ENCODE assay signal across 1 cellular context in the genomic region with DNA sequence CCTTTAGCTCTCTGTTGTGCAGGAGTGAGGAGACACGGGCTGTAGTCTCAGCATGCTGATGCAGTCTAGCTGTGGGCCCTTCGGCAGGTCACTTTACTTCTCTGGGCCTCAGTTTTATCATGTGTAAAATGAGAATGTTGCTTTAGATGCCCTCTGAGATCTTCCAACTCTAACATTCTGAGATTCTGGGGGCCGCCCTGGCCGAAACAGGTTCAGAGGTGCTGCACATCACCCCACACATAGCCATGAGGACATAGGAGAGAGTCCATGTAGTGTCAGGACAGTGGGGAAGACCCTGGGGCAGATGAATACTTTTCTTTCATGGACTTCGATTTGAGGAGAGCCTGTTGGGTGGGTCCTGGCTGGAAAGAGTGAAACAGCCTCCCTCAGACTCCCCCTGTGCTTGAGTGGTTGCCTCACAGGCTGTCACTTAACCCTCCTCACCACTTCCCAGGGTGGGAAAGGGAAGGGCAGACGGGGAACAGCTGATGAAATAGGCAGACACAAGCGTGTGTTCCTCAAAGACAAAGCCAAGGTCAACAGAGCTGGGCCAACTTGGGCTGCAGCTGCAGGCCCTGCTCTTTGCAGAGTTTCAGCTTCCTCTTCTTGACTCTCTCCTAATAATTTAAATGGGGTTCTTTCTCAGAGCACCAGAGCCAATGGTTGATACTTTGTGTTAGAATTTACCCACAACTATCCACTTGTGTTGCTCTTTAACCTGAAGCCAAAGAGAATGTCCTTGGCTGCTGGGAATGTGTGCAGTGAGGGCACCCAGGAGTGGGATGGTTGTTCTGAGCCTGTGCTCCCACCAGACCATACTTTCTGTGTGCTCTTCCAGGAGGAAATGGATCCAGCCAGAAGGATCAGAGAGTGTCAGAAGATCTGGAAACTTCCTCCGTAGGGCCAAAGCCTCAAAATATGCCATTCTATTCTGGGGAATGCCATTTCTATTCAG.
TF ChIP-seq lines count a peak whose summit lies in the region.

No MANE protein-coding gene starts in this region.

TF ChIP-seq in HepG2, 621 proteins besides CTCF, POLR2A, EP300 and RAD21 (continued from another document and continues in another):
- TF ChIP-seq, protein P1, sequence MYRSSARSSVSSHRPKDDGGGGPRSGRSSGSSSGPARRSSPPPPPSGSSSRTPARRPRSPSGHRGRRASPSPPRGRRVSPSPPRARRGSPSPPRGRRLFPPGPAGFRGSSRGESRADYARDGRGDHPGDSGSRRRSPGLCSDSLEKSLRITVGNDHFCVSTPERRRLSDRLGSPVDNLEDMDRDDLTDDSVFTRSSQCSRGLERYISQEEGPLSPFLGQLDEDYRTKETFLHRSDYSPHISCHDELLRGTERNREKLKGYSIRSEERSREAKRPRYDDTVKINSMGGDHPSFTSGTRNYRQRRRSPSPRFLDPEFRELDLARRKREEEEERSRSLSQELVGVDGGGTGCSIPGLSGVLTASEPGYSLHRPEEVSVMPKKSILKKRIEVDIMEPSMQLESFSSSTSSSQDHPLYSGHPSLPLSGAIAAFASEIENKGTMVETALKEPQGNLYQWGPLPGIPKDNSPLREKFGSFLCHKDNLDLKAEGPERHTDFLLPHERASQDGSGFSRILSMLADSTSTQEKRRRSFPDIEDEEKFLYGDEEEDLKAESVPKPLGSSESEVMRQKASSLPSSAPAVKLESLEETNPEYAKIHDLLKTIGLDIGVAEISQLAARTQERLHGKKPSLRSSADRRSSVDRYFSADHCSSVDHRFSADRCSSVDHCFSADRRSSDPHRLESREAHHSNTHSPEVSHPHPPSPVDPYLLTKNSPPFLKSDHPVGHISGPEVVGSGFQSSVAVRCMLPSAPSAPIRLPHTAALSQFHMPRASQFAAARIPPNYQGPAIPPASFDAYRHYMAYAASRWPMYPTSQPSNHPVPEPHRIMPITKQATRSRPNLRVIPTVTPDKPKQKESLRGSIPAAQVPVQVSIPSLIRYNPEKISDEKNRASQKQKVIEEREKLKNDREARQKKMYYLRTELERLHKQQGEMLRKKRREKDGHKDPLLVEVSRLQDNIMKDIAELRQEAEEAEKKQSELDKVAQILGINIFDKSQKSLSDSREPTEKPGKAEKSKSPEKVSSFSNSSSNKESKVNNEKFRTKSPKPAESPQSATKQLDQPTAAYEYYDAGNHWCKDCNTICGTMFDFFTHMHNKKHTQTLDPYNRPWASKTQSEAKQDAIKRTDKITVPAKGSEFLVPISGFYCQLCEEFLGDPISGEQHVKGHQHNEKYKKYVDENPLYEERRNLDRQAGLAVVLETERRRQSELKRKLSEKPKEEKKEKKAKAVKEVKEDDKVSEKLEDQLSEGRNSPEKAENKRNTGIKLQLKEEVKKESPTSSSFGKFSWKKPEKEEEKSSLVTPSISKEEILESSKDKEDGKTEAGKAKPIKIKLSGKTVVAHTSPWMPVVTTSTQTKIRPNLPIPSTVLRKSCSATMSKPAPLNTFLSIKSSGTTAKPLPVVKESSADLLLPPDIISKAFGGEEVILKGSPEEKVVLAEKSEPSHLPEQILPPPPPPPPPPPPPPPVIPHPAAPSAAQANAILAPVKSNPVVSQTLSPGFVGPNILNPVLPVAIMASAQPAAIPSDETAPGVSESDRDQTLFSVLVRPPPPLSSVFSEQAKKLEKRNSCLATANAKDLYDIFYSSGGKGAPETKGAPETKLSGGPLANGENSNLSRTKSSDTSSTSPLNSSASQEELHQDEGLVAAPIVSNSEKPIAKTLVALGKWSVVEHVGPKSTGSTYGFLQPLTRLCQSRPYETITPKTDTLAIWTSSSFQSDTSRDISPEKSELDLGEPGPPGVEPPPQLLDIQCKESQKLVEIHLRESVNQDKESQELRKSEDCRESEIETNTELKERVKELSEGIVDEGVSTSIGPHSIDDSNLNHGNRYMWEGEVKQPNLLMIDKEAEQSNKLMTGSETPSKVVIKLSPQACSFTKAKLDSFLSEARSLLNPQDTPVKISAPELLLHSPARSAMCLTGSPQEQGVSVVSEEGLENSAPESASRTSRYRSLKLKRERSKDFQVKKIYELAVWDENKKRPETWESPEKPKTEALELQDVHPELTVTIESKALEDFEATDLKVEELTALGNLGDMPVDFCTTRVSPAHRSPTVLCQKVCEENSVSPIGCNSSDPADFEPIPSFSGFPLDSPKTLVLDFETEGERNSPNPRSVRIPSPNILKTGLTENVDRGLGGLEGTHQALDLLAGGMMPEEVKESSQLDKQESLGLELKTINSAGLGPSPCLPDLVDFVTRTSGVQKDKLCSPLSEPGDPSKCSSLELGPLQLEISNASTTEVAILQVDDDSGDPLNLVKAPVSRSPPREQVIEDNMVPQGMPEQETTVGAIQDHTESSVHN (CRISPR knock-in tag; IDR thresholded peaks at IDR 0.05) = no peak
- TF ChIP-seq SCMH1 (CRISPR knock-in tag; IDR thresholded peaks at IDR 0.05; ENCODE audit: borderline replicate concordance) (no peak), RBM22 (optimal IDR thresholded peaks at IDR 0.05; ENCODE audit: low read length) (no peak), ZSCAN22 (CRISPR knock-in tag; IDR thresholded peaks at IDR 0.05) (no peak), HOXD1 (CRISPR knock-in tag; IDR thresholded peaks at IDR 0.05) (no peak), SP1 (IDR thresholded peaks at IDR 0.05) (no peak), SP1 (CRISPR knock-in tag; IDR thresholded peaks at IDR 0.05) (no peak), ZNF296 (CRISPR knock-in tag; conservative IDR thresholded peaks at IDR 0.05) (no peak), HDAC1 (CRISPR knock-in tag; IDR thresholded peaks at IDR 0.05) (no peak), KLF6 (CRISPR knock-in tag; IDR thresholded peaks at IDR 0.05) (no peak), ZSCAN25 (CRISPR knock-in tag; IDR thresholded peaks at IDR 0.05) (no peak), ZNF225 (CRISPR knock-in tag; IDR thresholded peaks at IDR 0.05) (no peak), MAF1 (CRISPR knock-in tag; IDR thresholded peaks at IDR 0.05; ENCODE audit: borderline replicate concordance) (no peak), MIXL1 (CRISPR knock-in tag; IDR thresholded peaks at IDR 0.05) (no peak), MTA1 (CRISPR knock-in tag; IDR thresholded peaks at IDR 0.05; ENCODE audit: borderline replicate concordance) (no peak)
- TF ChIP-seq, protein P2, sequence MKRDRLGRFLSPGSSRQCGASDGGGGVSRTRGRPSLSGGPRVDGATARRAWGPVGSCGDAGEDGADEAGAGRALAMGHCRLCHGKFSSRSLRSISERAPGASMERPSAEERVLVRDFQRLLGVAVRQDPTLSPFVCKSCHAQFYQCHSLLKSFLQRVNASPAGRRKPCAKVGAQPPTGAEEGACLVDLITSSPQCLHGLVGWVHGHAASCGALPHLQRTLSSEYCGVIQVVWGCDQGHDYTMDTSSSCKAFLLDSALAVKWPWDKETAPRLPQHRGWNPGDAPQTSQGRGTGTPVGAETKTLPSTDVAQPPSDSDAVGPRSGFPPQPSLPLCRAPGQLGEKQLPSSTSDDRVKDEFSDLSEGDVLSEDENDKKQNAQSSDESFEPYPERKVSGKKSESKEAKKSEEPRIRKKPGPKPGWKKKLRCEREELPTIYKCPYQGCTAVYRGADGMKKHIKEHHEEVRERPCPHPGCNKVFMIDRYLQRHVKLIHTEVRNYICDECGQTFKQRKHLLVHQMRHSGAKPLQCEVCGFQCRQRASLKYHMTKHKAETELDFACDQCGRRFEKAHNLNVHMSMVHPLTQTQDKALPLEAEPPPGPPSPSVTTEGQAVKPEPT (CRISPR knock-in tag; IDR thresholded peaks at IDR 0.05; ENCODE audit: low read depth) = no peak
- TF ChIP-seq, protein P3, sequence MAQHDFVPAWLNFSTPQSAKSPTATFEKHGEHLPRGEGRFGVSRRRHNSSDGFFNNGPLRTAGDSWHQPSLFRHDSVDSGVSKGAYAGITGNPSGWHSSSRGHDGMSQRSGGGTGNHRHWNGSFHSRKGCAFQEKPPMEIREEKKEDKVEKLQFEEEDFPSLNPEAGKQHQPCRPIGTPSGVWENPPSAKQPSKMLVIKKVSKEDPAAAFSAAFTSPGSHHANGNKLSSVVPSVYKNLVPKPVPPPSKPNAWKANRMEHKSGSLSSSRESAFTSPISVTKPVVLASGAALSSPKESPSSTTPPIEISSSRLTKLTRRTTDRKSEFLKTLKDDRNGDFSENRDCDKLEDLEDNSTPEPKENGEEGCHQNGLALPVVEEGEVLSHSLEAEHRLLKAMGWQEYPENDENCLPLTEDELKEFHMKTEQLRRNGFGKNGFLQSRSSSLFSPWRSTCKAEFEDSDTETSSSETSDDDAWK (CRISPR knock-in tag; IDR thresholded peaks at IDR 0.05) = no peak
- TF ChIP-seq, protein P4, sequence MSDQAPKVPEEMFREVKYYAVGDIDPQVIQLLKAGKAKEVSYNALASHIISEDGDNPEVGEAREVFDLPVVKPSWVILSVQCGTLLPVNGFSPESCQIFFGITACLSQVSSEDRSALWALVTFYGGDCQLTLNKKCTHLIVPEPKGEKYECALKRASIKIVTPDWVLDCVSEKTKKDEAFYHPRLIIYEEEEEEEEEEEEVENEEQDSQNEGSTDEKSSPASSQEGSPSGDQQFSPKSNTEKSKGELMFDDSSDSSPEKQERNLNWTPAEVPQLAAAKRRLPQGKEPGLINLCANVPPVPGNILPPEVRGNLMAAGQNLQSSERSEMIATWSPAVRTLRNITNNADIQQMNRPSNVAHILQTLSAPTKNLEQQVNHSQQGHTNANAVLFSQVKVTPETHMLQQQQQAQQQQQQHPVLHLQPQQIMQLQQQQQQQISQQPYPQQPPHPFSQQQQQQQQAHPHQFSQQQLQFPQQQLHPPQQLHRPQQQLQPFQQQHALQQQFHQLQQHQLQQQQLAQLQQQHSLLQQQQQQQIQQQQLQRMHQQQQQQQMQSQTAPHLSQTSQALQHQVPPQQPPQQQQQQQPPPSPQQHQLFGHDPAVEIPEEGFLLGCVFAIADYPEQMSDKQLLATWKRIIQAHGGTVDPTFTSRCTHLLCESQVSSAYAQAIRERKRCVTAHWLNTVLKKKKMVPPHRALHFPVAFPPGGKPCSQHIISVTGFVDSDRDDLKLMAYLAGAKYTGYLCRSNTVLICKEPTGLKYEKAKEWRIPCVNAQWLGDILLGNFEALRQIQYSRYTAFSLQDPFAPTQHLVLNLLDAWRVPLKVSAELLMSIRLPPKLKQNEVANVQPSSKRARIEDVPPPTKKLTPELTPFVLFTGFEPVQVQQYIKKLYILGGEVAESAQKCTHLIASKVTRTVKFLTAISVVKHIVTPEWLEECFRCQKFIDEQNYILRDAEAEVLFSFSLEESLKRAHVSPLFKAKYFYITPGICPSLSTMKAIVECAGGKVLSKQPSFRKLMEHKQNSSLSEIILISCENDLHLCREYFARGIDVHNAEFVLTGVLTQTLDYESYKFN (CRISPR knock-in tag; conservative IDR thresholded peaks at IDR 0.05) = no peak
- TF ChIP-seq, protein P5, sequence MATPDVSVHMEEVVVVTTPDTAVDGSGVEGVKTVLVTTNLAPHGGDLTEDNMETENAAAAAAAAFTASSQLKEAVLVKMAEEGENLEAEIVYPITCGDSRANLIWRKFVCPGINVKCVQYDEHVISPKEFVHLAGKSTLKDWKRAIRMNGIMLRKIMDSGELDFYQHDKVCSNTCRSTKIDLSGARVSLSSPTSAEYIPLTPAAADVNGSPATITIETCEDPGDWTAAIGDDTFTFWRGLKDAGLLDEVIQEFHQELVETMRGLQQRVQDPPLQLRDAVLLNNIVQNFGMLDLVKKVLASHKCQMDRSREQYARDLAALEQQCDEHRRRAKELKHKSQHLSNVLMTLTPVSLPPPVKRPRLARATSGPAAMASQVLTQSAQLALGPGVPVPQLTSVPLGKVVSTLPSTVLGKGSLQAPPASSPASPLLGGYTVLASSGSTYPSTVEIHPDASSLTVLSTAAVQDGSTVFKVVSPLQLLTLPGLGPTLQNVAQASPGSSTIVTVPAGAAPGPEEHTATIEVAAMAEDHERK (CRISPR knock-in tag; IDR thresholded peaks at IDR 0.05; ENCODE audit: low read depth) = no peak
- TF ChIP-seq, protein P6, sequence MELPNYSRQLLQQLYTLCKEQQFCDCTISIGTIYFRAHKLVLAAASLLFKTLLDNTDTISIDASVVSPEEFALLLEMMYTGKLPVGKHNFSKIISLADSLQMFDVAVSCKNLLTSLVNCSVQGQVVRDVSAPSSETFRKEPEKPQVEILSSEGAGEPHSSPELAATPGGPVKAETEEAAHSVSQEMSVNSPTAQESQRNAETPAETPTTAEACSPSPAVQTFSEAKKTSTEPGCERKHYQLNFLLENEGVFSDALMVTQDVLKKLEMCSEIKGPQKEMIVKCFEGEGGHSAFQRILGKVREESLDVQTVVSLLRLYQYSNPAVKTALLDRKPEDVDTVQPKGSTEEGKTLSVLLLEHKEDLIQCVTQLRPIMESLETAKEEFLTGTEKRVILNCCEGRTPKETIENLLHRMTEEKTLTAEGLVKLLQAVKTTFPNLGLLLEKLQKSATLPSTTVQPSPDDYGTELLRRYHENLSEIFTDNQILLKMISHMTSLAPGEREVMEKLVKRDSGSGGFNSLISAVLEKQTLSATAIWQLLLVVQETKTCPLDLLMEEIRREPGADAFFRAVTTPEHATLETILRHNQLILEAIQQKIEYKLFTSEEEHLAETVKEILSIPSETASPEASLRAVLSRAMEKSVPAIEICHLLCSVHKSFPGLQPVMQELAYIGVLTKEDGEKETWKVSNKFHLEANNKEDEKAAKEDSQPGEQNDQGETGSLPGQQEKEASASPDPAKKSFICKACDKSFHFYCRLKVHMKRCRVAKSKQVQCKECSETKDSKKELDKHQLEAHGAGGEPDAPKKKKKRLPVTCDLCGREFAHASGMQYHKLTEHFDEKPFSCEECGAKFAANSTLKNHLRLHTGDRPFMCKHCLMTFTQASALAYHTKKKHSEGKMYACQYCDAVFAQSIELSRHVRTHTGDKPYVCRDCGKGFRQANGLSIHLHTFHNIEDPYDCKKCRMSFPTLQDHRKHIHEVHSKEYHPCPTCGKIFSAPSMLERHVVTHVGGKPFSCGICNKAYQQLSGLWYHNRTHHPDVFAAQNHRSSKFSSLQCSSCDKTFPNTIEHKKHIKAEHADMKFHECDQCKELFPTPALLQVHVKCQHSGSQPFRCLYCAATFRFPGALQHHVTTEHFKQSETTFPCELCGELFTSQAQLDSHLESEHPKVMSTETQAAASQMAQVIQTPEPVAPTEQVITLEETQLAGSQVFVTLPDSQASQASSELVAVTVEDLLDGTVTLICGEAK (IDR thresholded peaks at IDR 0.05) = no peak
- TF ChIP-seq, protein P6 (CRISPR knock-in tag; IDR thresholded peaks at IDR 0.05) = no peak
